Comparison of ENCODE assay signal across 10 cellular contexts in genomic region chr3:4904801-4905695, GRCh38.
DNase-seq lines count a peak whose midpoint lies in the region; ATAC-seq and TF ChIP-seq lines count a peak whose summit lies in the region.
"Had no signal": no experiment of that assay in that cellular context is flagged by ENCODE, and none has a peak within 500 bp of the region (broad histone marks: within the 10 kb centered on the region; RNA-seq: fewer than 3 reads in every experiment).

No MANE protein-coding gene starts in this region.

- no peak overlapping the region for H3K4me3 ChIP-seq in GM23248
- no peak overlapping the region for H3K4me3 ChIP-seq in colonic mucosa
- no peak overlapping the region for H3K4me3 ChIP-seq in aorta (ENCODE audit: low read length in 2 of 2)
- H3K4me3 ChIP-seq: upper lobe of left lung had no signal

- no peaks in the 10 kb centered on the region for H3K27me3 Mint-ChIP-seq in nephron (ENCODE audit: low read depth)

- H3K4me1 Mint-ChIP-seq in nephron, result peaks cover 38% of the 10 kb centered on the region

- no peak for TF ChIP-seq CTCF in colonic mucosa (IDR thresholded peaks at IDR 0.05)
- no peak for TF ChIP-seq CTCF in nephron (IDR thresholded peaks at IDR 0.05; ENCODE audit: unreplicated experiment in 3 of 3)

- intact Hi-C loops in colonic mucosa (cut with DNase I) (no loop called here), aorta (cut with DNase I) (no loop called here)

- H2AFZ ChIP-seq in GM23248, result peak overlapping the region; percentile 1; the same call in 1 of the 2 replicates

- H3K79me2 ChIP-seq in GM23248 (ENCODE audit: insufficient read depth), result no peaks in the 10 kb centered on the region

- H3K9ac ChIP-seq in GM23248 (no peak overlapping the region), colonic mucosa (ENCODE audit: low read depth in 2 of 2, low read length in 2 of 2) (no peak overlapping the region)

- H3K4me2 ChIP-seq in GM23248 (ENCODE audit: unreplicated experiment), result no peak overlapping the region

- H4K20me1 ChIP-seq in GM23248 (ENCODE audit: insufficient read depth), result no peaks in the 10 kb centered on the region

- H3K9me3 Mint-ChIP-seq in nephron, result no peaks in the 10 kb centered on the region

- H3K27ac ChIP-seq in GM23248 (no peak overlapping the region), colonic mucosa (no peak overlapping the region), aorta (ENCODE audit: low read depth in 1 of 2, low read length in 2 of 2) (no peak overlapping the region)
- H3K27ac ChIP-seq: upper lobe of left lung had no signal

- peaks cover 6% of the 10 kb centered on the region; the same call in 1 of the 2 replicates for H3F3A ChIP-seq in GM23248 (ENCODE audit: insufficient read depth)

- H3K36me3 Mint-ChIP-seq in nephron (ENCODE audit: low read depth), result no peaks in the 10 kb centered on the region

- H3K36me3 ChIP-seq in GM23248 (ENCODE audit: low read depth) (no peaks in the 10 kb centered on the region), colonic mucosa (no peaks in the 10 kb centered on the region), aorta (ENCODE audit: control insufficient read depth in 1 of 2, insufficient read depth in 2 of 2, low read length in 1 of 2) (no peaks in the 10 kb centered on the region)
- H3K36me3 ChIP-seq: upper lobe of left lung had no signal

- H3K27me3 ChIP-seq in GM23248 (replicated peaks; ENCODE audit: insufficient read depth), result no peaks in the 10 kb centered on the region
- no peaks in the 10 kb centered on the region for H3K27me3 ChIP-seq in colonic mucosa
- H3K27me3 ChIP-seq in aorta (ENCODE audit: control insufficient read depth in 1 of 2, insufficient read depth in 2 of 2, low read length in 1 of 2), result no peaks in the 10 kb centered on the region
- H3K27me3 ChIP-seq: upper lobe of left lung had no signal

- H3K9me3 ChIP-seq in GM23248 (ENCODE audit: low read depth) (no peaks in the 10 kb centered on the region), colonic mucosa (no peaks in the 10 kb centered on the region), aorta (ENCODE audit: control insufficient read depth, low read length) (no peaks in the 10 kb centered on the region)
- H3K9me3 ChIP-seq: upper lobe of left lung had no signal

- H3K27ac Mint-ChIP-seq in nephron, result peak overlapping the region; percentile 34 to 89 (median 62)

- DNase-seq in GM23248, result peak; percentile 74
- peak; percentile 70 for DNase-seq in OCI-M1 (lab: John Stamatoyannopoulos, UW)
- DNase-seq in colonic mucosa, result peak; percentile 29
- no peak for DNase-seq in Ammon's horn (ENCODE audit: low spot score)
- no peak for DNase-seq in GM19240 (ENCODE audit: insufficient read length, low spot score)
- no peak for DNase-seq in aorta
- DNase-seq: stimulated activated CD4-positive, alpha-beta T cell treated with anti-CD3 and anti-CD28 coated beads, Interleukin-4, amount 100 ng/mL, for 1 hour; upper lobe of left lung had no signal

- ATAC-seq in aorta (ENCODE audit: low FRiP score) (no peak), HG02840 (IDR thresholded peaks at IDR 0.05; ENCODE audit: low FRiP score, unreplicated experiment) (no peak)

- H3K4me1 ChIP-seq in GM23248 (ENCODE audit: insufficient read depth) (peaks cover 19% of the 10 kb centered on the region), colonic mucosa (no peaks in the 10 kb centered on the region), aorta (ENCODE audit: control insufficient read depth in 1 of 2, insufficient read depth in 2 of 2, low read length in 2 of 2) (peaks cover under 1 to 2% of the 10 kb centered on the region in 2 donors)

- H3K4me3 Mint-ChIP-seq in nephron, result no peak overlapping the region

- no peaks in the 10 kb centered on the region for H3K9me2 ChIP-seq in GM23248 (ENCODE audit: insufficient read depth)

- in situ Hi-C loops in GM23248 (cut with MboI), result no loop called here

- 35% methylated on average over 9 of the region's 9 CpGs for WGBS in GM23248 (ENCODE audit: low coverage in 1 of 2, low lambda C conversion rate in 2 of 2, missing lambda C conversion rate in 2 of 2), 2 experiments
- WGBS in aorta, 2 donors, result 66 to 69% methylated on average over 9 of the region's 9 CpGs

Comparison
In these comparisons a context has a peak if more than half of its experiments do, and no peak if none do; other contexts are left out.
1. DNase-seq: peak in GM23248 (single experiment), OCI-M1 (single experiment) and colonic mucosa (single experiment); none in Ammon's horn (single experiment), GM19240 (single experiment) and aorta (0 of 2).